1 cellular context compared by ENCODE assay signal in genomic region chr11:103091441-103091809, GRCh38.
A peak's percentile ranks its signal among the peaks of the same experiment; 100 is the strongest.
TF ChIP-seq lines count a peak whose summit lies in the region.

No MANE protein-coding gene starts in this region.

TF ChIP-seq in K562, 482 proteins besides CTCF, POLR2A, EP300 and RAD21 (continued from another document):
- TF ChIP-seq FOS (IDR thresholded peaks at IDR 0.05; ENCODE audit: extremely low read depth, insufficient read length) = no peak
- TF ChIP-seq HMGXB4 (CRISPR knock-in tag; IDR thresholded peaks at IDR 0.05) = 0 out of 2 replicates have a peak, but pooled peaks have one; percentile 25
